In genomic region chr2:71893646-71894045, GRCh38 we compare ENCODE assay signal across 25 cellular contexts.
"Had no signal": no experiment of that assay in that cellular context is flagged by ENCODE, and none has a peak within 500 bp of the region (broad histone marks: within the 10 kb centered on the region; RNA-seq: fewer than 3 reads in every experiment).

No MANE protein-coding gene starts in this region.

- ATAC-seq: activated naive CD8-positive, alpha-beta T cell treated with anti-CD3 and anti-CD28 coated beads, Interleukin-2, amount 50 U/mL, for 24 hours; activated T-cell treated with anti-CD3 and anti-CD28 coated beads, Interleukin-2, amount 50 U/mL, for 4 hours; activated T-helper 17 cell treated with anti-CD3 and anti-CD28 coated beads, Interleukin-2, amount 50 U/mL, for 72 hours; heart right ventricle; left lobe of liver; lower lobe of right lung; pancreas; psoas muscle; stimulated activated naive B cell treated with anti-CD40 and anti-IgM and Interleukin-4, amounts not matched to agents 10 μg/mL and 1 μg/mL and 100 μg/mL, for 72 hours; T-helper 17 cell had no signal

- H3K27me3 Mint-ChIP-seq: activated naive CD4-positive, alpha-beta T cell treated with anti-CD3 and anti-CD28 coated beads, Interleukin-2, amount 50 U/mL, for 24 hours had no signal

- H3K4me1 Mint-ChIP-seq: activated naive CD4-positive, alpha-beta T cell treated with anti-CD3 and anti-CD28 coated beads, Interleukin-2, amount 50 U/mL, for 24 hours; activated naive CD8-positive, alpha-beta T cell treated with anti-CD3 and anti-CD28 coated beads, Interleukin-2, amount 50 U/mL, for 24 hours; activated T-helper 17 cell treated with anti-CD3 and anti-CD28 coated beads, Interleukin-2, amount 50 U/mL, for 72 hours; naive B cell; nephron progenitor cell; stimulated activated naive B cell treated with anti-CD40 and anti-IgM and Interleukin-4, amounts not matched to agents 10 μg/mL and 1 μg/mL and 100 μg/mL, for 72 hours; T-helper 17 cell had no signal

- H3K27ac Mint-ChIP-seq: activated naive CD4-positive, alpha-beta T cell treated with anti-CD3 and anti-CD28 coated beads, Interleukin-2, amount 50 U/mL, for 24 hours; activated naive CD8-positive, alpha-beta T cell treated with anti-CD3 and anti-CD28 coated beads, Interleukin-2, amount 50 U/mL, for 24 hours; activated T-helper 17 cell treated with anti-CD3 and anti-CD28 coated beads, Interleukin-2, amount 50 U/mL, for 72 hours; naive B cell; nephron progenitor cell; stimulated activated naive B cell treated with anti-CD40 and anti-IgM and Interleukin-4, amounts not matched to agents 10 μg/mL and 1 μg/mL and 100 μg/mL, for 72 hours; T-helper 17 cell had no signal

- H3K36me3 Mint-ChIP-seq: activated naive CD4-positive, alpha-beta T cell treated with anti-CD3 and anti-CD28 coated beads, Interleukin-2, amount 50 U/mL, for 24 hours; naive B cell; stimulated activated naive B cell treated with anti-CD40 and anti-IgM and Interleukin-4, amounts not matched to agents 10 μg/mL and 1 μg/mL and 100 μg/mL, for 72 hours had no signal

- H3K4me3 Mint-ChIP-seq: activated naive CD4-positive, alpha-beta T cell treated with anti-CD3 and anti-CD28 coated beads, Interleukin-2, amount 50 U/mL, for 24 hours; activated naive CD8-positive, alpha-beta T cell treated with anti-CD3 and anti-CD28 coated beads, Interleukin-2, amount 50 U/mL, for 24 hours; activated T-cell treated with anti-CD3 and anti-CD28 coated beads, Interleukin-2, amount 50 U/mL, for 4 hours; activated T-helper 17 cell treated with anti-CD3 and anti-CD28 coated beads, Interleukin-2, amount 50 U/mL, for 72 hours; naive B cell; nephron progenitor cell; stimulated activated naive B cell treated with anti-CD40 and anti-IgM and Interleukin-4, amounts not matched to agents 10 μg/mL and 1 μg/mL and 100 μg/mL, for 72 hours; T-helper 17 cell had no signal

- DNase-seq: activated CD4-positive, alpha-beta T cell treated with anti-CD3 and anti-CD28 coated beads for 1 hour; activated CD4-positive, alpha-beta T cell treated with anti-CD3 and anti-CD28 coated beads, Interleukin-2, amount 50 U/mL, for 1 hour; activated gamma-delta T cell treated with Interleukin-2 at 50 U/mL for 16 hours; activated naive CD8-positive, alpha-beta T cell treated with anti-CD3 and anti-CD28 coated beads, Interleukin-2, amount 50 U/mL, for 24 hours; activated T-cell treated with anti-CD3 and anti-CD28 coated beads, Interleukin-2, amount 50 U/mL, for 4 hours; amygdala; caudate nucleus; esophagus squamous epithelium; foreskin melanocyte; heart right ventricle; kidney glomerular epithelial cell; lower lobe of right lung; naive B cell; nephron progenitor cell; pancreas; psoas muscle; stimulated activated CD4-positive, alpha-beta T cell treated with anti-CD3 and anti-CD28 coated beads, Interleukin-2, amount 100 ng/mL, for 24 hours; stimulated activated naive B cell treated with anti-CD40 and anti-IgM and Interleukin-4, amounts not matched to agents 10 μg/mL and 1 μg/mL and 100 μg/mL, for 72 hours; SW 1271; T-helper 17 cell; T1000; tibial artery had no signal

- H3K9me3 Mint-ChIP-seq: activated naive CD4-positive, alpha-beta T cell treated with anti-CD3 and anti-CD28 coated beads, Interleukin-2, amount 50 U/mL, for 24 hours; activated naive CD8-positive, alpha-beta T cell treated with anti-CD3 and anti-CD28 coated beads, Interleukin-2, amount 50 U/mL, for 24 hours; activated T-cell treated with anti-CD3 and anti-CD28 coated beads, Interleukin-2, amount 50 U/mL, for 4 hours; activated T-helper 17 cell treated with anti-CD3 and anti-CD28 coated beads, Interleukin-2, amount 50 U/mL, for 72 hours; nephron progenitor cell; stimulated activated naive B cell treated with anti-CD40 and anti-IgM and Interleukin-4, amounts not matched to agents 10 μg/mL and 1 μg/mL and 100 μg/mL, for 72 hours had no signal
